ENCODE assay signal across 24 cellular contexts in genomic region chr20:60160451-60160850, GRCh38.
A peak's percentile ranks its signal among the peaks of the same experiment; 100 is the strongest.
DNase-seq lines count a peak whose midpoint lies in the region; ATAC-seq, FAIRE-seq and TF ChIP-seq lines count a peak whose summit lies in the region.
"Had no signal": no experiment of that assay in that cellular context is flagged by ENCODE, and none has a peak within 500 bp of the region (broad histone marks: within the 10 kb centered on the region; RNA-seq: fewer than 3 reads in every experiment).

No MANE protein-coding gene starts in this region.

- H3K27me3 ChIP-seq in K562 (ENCODE audit: control insufficient read depth in 2 of 2, insufficient read depth in 2 of 2, low read length in 2 of 2): no peaks in the 10 kb centered on the region
- H3K27me3 ChIP-seq: BLaER1 treated with 17β-estradiol and CSF1 and Interleukin-3, amounts not matched to agents 10 nM and 100 nM had no signal

- CTCF ChIA-PET in A549 (lab: Yijun Ruan, JAX) (interaction anchor here (0.6 kb wide), 1 partner anchor 109 kb away, joined by 3 read pairs; no protein-coding TSS in a partner anchor), K562 (lab: Yijun Ruan, JAX; ENCODE audit: low intra/inter-chr PET ratio) (no interaction called here)

- H2AFZ ChIP-seq in K562 (ENCODE audit: low read depth, low read length): no peak overlapping the region

- intact Hi-C loops in K562 (cut with micrococcal nuclease): no loop called here

- ATAC-seq in A549 (no peak), K562 (no peak)
- ATAC-seq: CD8-positive, alpha-beta T cell; GM12878 had no signal

- POLR2A ChIA-PET in A549 (lab: Yijun Ruan, JAX): no interaction called here
- POLR2A ChIA-PET in K562 (lab: Yijun Ruan, JAX): interaction anchor here (1.1 kb wide), 1 partner anchor 24 kb away, joined by 3 read pairs; no protein-coding TSS in a partner anchor

- no peak for TF ChIP-seq POLR2A in A549 (IDR thresholded peaks at IDR 0.05; ENCODE audit: low read length)
- no peak for TF ChIP-seq POLR2A in K562 (conservative IDR thresholded peaks at IDR 0.05)

- H3K4me2 ChIP-seq in A549 (no peak overlapping the region), K562 (ENCODE audit: insufficient read depth, low read length) (no peak overlapping the region)
- H3K4me2 ChIP-seq: BLaER1 treated with 17β-estradiol and CSF1 and Interleukin-3, amounts not matched to agents 10 nM and 100 nM had no signal

- H3K79me2 ChIP-seq in K562 (ENCODE audit: control insufficient read depth, insufficient read depth, low read length): no peaks in the 10 kb centered on the region

- no peaks in the 10 kb centered on the region for H3K36me3 ChIP-seq in K562 (ENCODE audit: control insufficient read depth, insufficient read depth, low read length)

- H3K9me3 ChIP-seq in A549: peaks cover 21% of the 10 kb centered on the region; the same call in 2 of the 3 replicates
- H3K9me3 ChIP-seq in K562 (replicated peaks; ENCODE audit: control insufficient read depth, insufficient read depth, low read depth, low read length): no peaks in the 10 kb centered on the region

- no TSS peak for BruUV-seq in K562 (replicated peaks; lab: Mats Ljungman, UMichigan)

- no peaks in the 10 kb centered on the region for H3K9me1 ChIP-seq in K562 (ENCODE audit: control insufficient read depth, insufficient read depth, low read length)

- in situ Hi-C loops in K562 (cut with MboI): no loop called here

- H3K4me1 ChIP-seq in A549 (no peaks in the 10 kb centered on the region), K562 (replicated peaks in 1 of 2; ENCODE audit: control insufficient read depth in 2 of 2, insufficient read depth in 2 of 2, low read length in 2 of 2) (no peaks in the 10 kb centered on the region)
- H3K4me1 ChIP-seq: BLaER1 treated with 17β-estradiol and CSF1 and Interleukin-3, amounts not matched to agents 10 nM and 100 nM; Caco-2 had no signal

- H3K4me3 ChIP-seq in A549 (no peak overlapping the region), K562 (no peak overlapping the region)
- H3K4me3 ChIP-seq: BLaER1 treated with 17β-estradiol and CSF1 and Interleukin-3, amounts not matched to agents 10 nM and 100 nM; GM12878 had no signal

- TF ChIP-seq RAD21 in A549 (conservative IDR thresholded peaks at IDR 0.05 in 1 of 2, IDR thresholded peaks at IDR 0.05 in 1 of 2) (no peak), K562 (CRISPR knock-in tag; conservative IDR thresholded peaks at IDR 0.05 in 1 of 2, IDR thresholded peaks at IDR 0.05 in 1 of 2) (no peak)

- no peaks in the 10 kb centered on the region for H4K20me1 ChIP-seq in K562 (replicated peaks; ENCODE audit: control insufficient read depth, insufficient read depth, low read length)

- TF ChIP-seq CTCF in A549 (IDR thresholded peaks at IDR 0.05) (no peak), K562 (IDR thresholded peaks at IDR 0.05 in 2 of 3, conservative IDR thresholded peaks at IDR 0.05 in 1 of 3; ENCODE audit: insufficient read depth in 2 of 3, low read depth in 1 of 3, low read length in 3 of 3) (no peak)

- no peak for DNase-seq in A549 (ENCODE audit: low read depth in 1 of 2, low spot score in 1 of 2)
- DNase-seq in HTR-8/SVneo (ENCODE audit: insufficient read length, low spot score): no peak
- DNase-seq in K562 (ENCODE audit: extremely low read depth in 1 of 4, low spot score in 3 of 4): no peak
- DNase-seq in NCI-H226: no peak
- no peak for DNase-seq in NCI-H2171 (lab: John Stamatoyannopoulos, UW)
- no peak for DNase-seq in globus pallidus (ENCODE audit: low spot score)
- DNase-seq: 8988T; AML-193; Caco-2; Calu3; CD4-positive, alpha-beta T cell; CD8-positive, alpha-beta T cell; DMS53; DMS79; DND-41; EL; GDM1 had no signal

- H3K27ac ChIP-seq in A549: no peak overlapping the region
- no peak overlapping the region for H3K27ac ChIP-seq in K562 (ENCODE audit: extremely low read depth, low read depth, low read length)
- H3K27ac ChIP-seq: BLaER1 treated with 17β-estradiol and CSF1 and Interleukin-3, amounts not matched to agents 10 nM and 100 nM; C4-2B had no signal

- FAIRE-seq in A549 (lab: Jason Lieb, UNC): no peak
- FAIRE-seq in HTR-8/SVneo (lab: Jason Lieb, UNC): peak; percentile 68
- no peak for FAIRE-seq in K562 (lab: Jason Lieb, UNC)
- FAIRE-seq: A204.1, D721Med, GM12878, GM12892, GM18507 had no signal

- no peak for TF ChIP-seq EP300 in A549 (IDR thresholded peaks at IDR 0.05)
- no peak for TF ChIP-seq EP300 in K562 (IDR thresholded peaks at IDR 0.05; ENCODE audit: low read length)

- no peak overlapping the region for H3K9ac ChIP-seq in K562 (ENCODE audit: insufficient read depth in 1 of 2, low read depth in 2 of 2, low read length in 2 of 2)
- H3K9ac ChIP-seq: BLaER1 treated with 17β-estradiol and CSF1 and Interleukin-3, amounts not matched to agents 10 nM and 100 nM had no signal

TF ChIP-seq in A549, 52 proteins besides CTCF, POLR2A, EP300 and RAD21:
- TF ChIP-seq KDM1A (IDR thresholded peaks at IDR 0.05; ENCODE audit: low read depth) (no peak), MAFK (IDR thresholded peaks at IDR 0.05; ENCODE audit: partially characterized antibody) (peak; percentile 88), RCOR1 (IDR thresholded peaks at IDR 0.05; ENCODE audit: low read depth, low read length) (no peak), FOSB (CRISPR knock-in tag; IDR thresholded peaks at IDR 0.05) (no peak), NFE2L2 (conservative IDR thresholded peaks at IDR 0.05; ENCODE audit: low read length) (peak; percentile 83)

TF ChIP-seq in K562, 482 proteins besides CTCF, POLR2A, EP300 and RAD21:
- TF ChIP-seq ZNF316 (IDR thresholded peaks at IDR 0.05): peak; percentile 65
- TF ChIP-seq MAFK (IDR thresholded peaks at IDR 0.05; ENCODE audit: low read length): peak; percentile 54; the same call in 1 of the 2 replicates
- no peak for TF ChIP-seq SRSF3 (IDR thresholded peaks at IDR 0.05; ENCODE audit: insufficient read depth, low read length)
- peak; percentile 51 for TF ChIP-seq C11orf30 (IDR thresholded peaks at IDR 0.05; ENCODE audit: low read depth)
- no peak for TF ChIP-seq E2F5 (CRISPR knock-in tag; IDR thresholded peaks at IDR 0.05)
- TF ChIP-seq PTBP1 (IDR thresholded peaks at IDR 0.05; ENCODE audit: low read depth, low read length): no peak
- TF ChIP-seq MAFG (tag; conservative IDR thresholded peaks at IDR 0.05): peak; percentile 70
- peak; percentile 67 for TF ChIP-seq MAFF (IDR thresholded peaks at IDR 0.05; ENCODE audit: low read length)
- TF ChIP-seq NFE2L1 (tag; IDR thresholded peaks at IDR 0.05; ENCODE audit: borderline replicate concordance, low read depth): peak; percentile 41; the same call in 1 of the 2 replicates
- TF ChIP-seq NFE2 (IDR thresholded peaks at IDR 0.05; ENCODE audit: low read depth): peak; percentile 59

Comparison
In these comparisons a context has a peak if more than half of its experiments do, and no peak if none do; other contexts are left out.
1. Of the 35 proteins assayed by ChIP-seq in both K562 and A549: peak only in K562: none; only in A549: none; in both: MAFK; in neither: 34.